In genomic region chr9:69204869-69205268, GRCh38 we compare ENCODE assay signal across 9 cellular contexts. TPM values are rescaled to one million over a fixed set of nuclear protein-coding genes. Genes with fewer than 3 reads are reported as not detected.
DNase-seq lines count a peak whose midpoint lies in the region; ATAC-seq and TF ChIP-seq lines count a peak whose summit lies in the region.
"Had no signal": no experiment of that assay in that cellular context is flagged by ENCODE, and none has a peak within 500 bp of the region (broad histone marks: within the 10 kb centered on the region; RNA-seq: fewer than 3 reads in every experiment).

No MANE protein-coding gene starts in this region.

- TF ChIP-seq CTCF in AG10803 (conservative IDR thresholded peaks at IDR 0.05; ENCODE audit: low read length) (no peak), adrenal gland (IDR thresholded peaks at IDR 0.05) (no peak), nephron progenitor cell (IDR thresholded peaks at IDR 0.05) (no peak), Caco-2 (IDR thresholded peaks at IDR 0.05; ENCODE audit: insufficient read depth in 1 of 2, low read depth in 1 of 2, low read length in 1 of 2, severe bottlenecking in 1 of 2, unreplicated experiment in 1 of 2) (no peak), GM13976 (IDR thresholded peaks at IDR 0.05; ENCODE audit: borderline replicate concordance, control extremely low read depth, extremely low read depth, insufficient read depth, missing control alignments) (no peak)

- H3K27me3 Mint-ChIP-seq in nephron progenitor cell (ENCODE audit: low read depth, poor library complexity): no peaks in the 10 kb centered on the region
- no peaks in the 10 kb centered on the region for H3K27me3 Mint-ChIP-seq in Caco-2 (ENCODE audit: insufficient read depth, unreplicated experiment)
- H3K27me3 Mint-ChIP-seq in natural killer cell treated with Interleukin-12 subunit alpha and Interleukin-12 subunit beta and Interleukin-15 and Interleukin-18, amount 100 ng/mL, for 72 hours: no peaks in the 10 kb centered on the region

- H3K36me3 ChIP-seq in adrenal gland (replicated peaks in 1 of 2) (no peaks in the 10 kb centered on the region), Caco-2 (ENCODE audit: control insufficient read depth, insufficient read depth, low read length) (no peaks in the 10 kb centered on the region)
- H3K36me3 ChIP-seq: WERI-Rb-1 had no signal

- peak overlapping the region; percentile 11 for H3K27ac Mint-ChIP-seq in nephron progenitor cell
- H3K27ac Mint-ChIP-seq in Caco-2 (ENCODE audit: unreplicated experiment): no peak overlapping the region
- no peak overlapping the region for H3K27ac Mint-ChIP-seq in natural killer cell treated with Interleukin-12 subunit alpha and Interleukin-12 subunit beta and Interleukin-15 and Interleukin-18, amount 100 ng/mL, for 72 hours

- WGBS in adrenal gland, 4 donors: 34 to 45% (median 42%) methylated on average over 4 to 7 of the region's 7 CpGs

- H3K4me3 Mint-ChIP-seq in nephron progenitor cell: no peak overlapping the region
- H3K4me3 Mint-ChIP-seq in Caco-2 (ENCODE audit: unreplicated experiment): no peak overlapping the region
- no peak overlapping the region for H3K4me3 Mint-ChIP-seq in natural killer cell treated with Interleukin-12 subunit alpha and Interleukin-12 subunit beta and Interleukin-15 and Interleukin-18, amount 100 ng/mL, for 72 hours

- H3K36me3 Mint-ChIP-seq in nephron progenitor cell (ENCODE audit: low read depth): no peaks in the 10 kb centered on the region
- peaks cover 12% of the 10 kb centered on the region for H3K36me3 Mint-ChIP-seq in Caco-2 (ENCODE audit: insufficient read depth, unreplicated experiment)
- H3K36me3 Mint-ChIP-seq in natural killer cell treated with Interleukin-12 subunit alpha and Interleukin-12 subunit beta and Interleukin-15 and Interleukin-18, amount 100 ng/mL, for 72 hours: no peaks in the 10 kb centered on the region

- H3K4me1 Mint-ChIP-seq in nephron progenitor cell (peaks cover 18% of the 10 kb centered on the region), Caco-2 (ENCODE audit: low read depth, unreplicated experiment) (peaks cover 5% of the 10 kb centered on the region)
- H3K4me1 Mint-ChIP-seq in natural killer cell treated with Interleukin-12 subunit alpha and Interleukin-12 subunit beta and Interleukin-15 and Interleukin-18, amount 100 ng/mL, for 72 hours (ENCODE audit: low read depth in 2 of 2): peaks cover 10 to 11% of the 10 kb centered on the region in 2 donors

- H3K9me3 ChIP-seq in adrenal gland (replicated peaks in 1 of 3): no peaks in the 10 kb centered on the region
- H3K9me3 ChIP-seq in Caco-2: no peaks in the 10 kb centered on the region

- peak in 1 of 2 donors; percentile 32 for TF ChIP-seq POLR2A in adrenal gland (IDR thresholded peaks at IDR 0.05)

- H3K4me1 ChIP-seq in adrenal gland (replicated peaks in 1 of 2) (peaks cover 8 to 31% of the 10 kb centered on the region in 2 donors), Caco-2 (no peaks in the 10 kb centered on the region)

- BruUV-seq in Caco-2 (replicated peaks; lab: Mats Ljungman, UMichigan): no TSS peak

- H3K4me3 ChIP-seq in AG10803 (ENCODE audit: low read length) (peak overlapping the region; percentile 4; the same call in 1 of the 2 replicates), adrenal gland (peak overlapping the region in 1 of 4 donors; percentile 33), Caco-2 (ENCODE audit: low read depth, low read length) (no peak overlapping the region)

- peak overlapping the region in 4 of 5 donors; percentile 42 to 76 (median 58) for H3K27ac ChIP-seq in adrenal gland
- H3K27ac ChIP-seq: WERI-Rb-1 had no signal

- ATAC-seq in HG03139 (IDR thresholded peaks at IDR 0.05; ENCODE audit: unreplicated experiment): no peak
- no peak for ATAC-seq in natural killer cell treated with Interleukin-12 subunit alpha and Interleukin-12 subunit beta and Interleukin-15 and Interleukin-18, amount 100 ng/mL, for 72 hours

- intact Hi-C loops in adrenal gland (cut with DNase I): no loop called here
- intact Hi-C loops in Caco-2 (cut with micrococcal nuclease; ENCODE audit: unreplicated experiment): no loop called here

- POLR2A ChIA-PET in Caco-2 (lab: Charles Lee): no interaction called here

- CTCF ChIA-PET in Caco-2 (lab: Charles Lee): no interaction called here

- no peaks in the 10 kb centered on the region for H3K27me3 ChIP-seq in adrenal gland
- no peaks in the 10 kb centered on the region for H3K27me3 ChIP-seq in Caco-2 (replicated peaks; ENCODE audit: control insufficient read depth, insufficient read depth, low read length)

- in situ Hi-C loops in GM13976 (cut with MboI; ENCODE audit: low sequenced_read_pairs, unreplicated experiment): no loop called here

- DNase-seq in AG10803 (ENCODE audit: low read depth) (peak; percentile 77), adrenal gland (peak; percentile 21 to 79 (median 67)), globus pallidus (ENCODE audit: low spot score) (peak; percentile 90), nephron progenitor cell (no peak), Caco-2 (no peak), GM13976 (ENCODE audit: low spot score) (no peak)
- no peak for DNase-seq in natural killer cell treated with Interleukin-12 subunit alpha and Interleukin-12 subunit beta and Interleukin-15 and Interleukin-18, amount 100 ng/mL, for 72 hours (ENCODE audit: low spot score)
- DNase-seq: WERI-Rb-1 had no signal

- H3K9me3 Mint-ChIP-seq in nephron progenitor cell (no peaks in the 10 kb centered on the region), Caco-2 (ENCODE audit: unreplicated experiment) (no peaks in the 10 kb centered on the region)
- no peaks in the 10 kb centered on the region for H3K9me3 Mint-ChIP-seq in natural killer cell treated with Interleukin-12 subunit alpha and Interleukin-12 subunit beta and Interleukin-15 and Interleukin-18, amount 100 ng/mL, for 72 hours

RNA-seq across cellular contexts. Expression of gene TJP2, which starts 30.8 kb away (rescaled TPM):
- total RNA-seq in adrenal gland (100 to 1,000 TPM in 1 of 8 donors, 10 to 100 TPM in 7; 16.8 to 108 (median 48.5) TPM), Caco-2 (2022) (35.8 and 36.7 TPM in 2 replicates)
- 10 to 100 TPM; 22.1 to 26.4 (median 23.2) TPM for polyA plus RNA-seq in adrenal gland
- total RNA-seq in natural killer cell treated with Interleukin-12 subunit alpha and Interleukin-12 subunit beta and Interleukin-15 and Interleukin-18, amount 100 ng/mL, for 72 hours: 10 to 100 TPM in 1 of 2 donors, 1 to 10 TPM in 1; 5.1 to 10.2 TPM

Comparison
In these comparisons a context has a peak if more than half of its experiments do, and no peak if none do; other contexts are left out.
1. DNase-seq: peak in AG10803 (single experiment), adrenal gland (7 of 7) and globus pallidus (single experiment); none in nephron progenitor cell (single experiment), Caco-2 (0 of 2), GM13976 (single experiment) and natural killer cell treated with Interleukin-12 subunit alpha and Interleukin-12 subunit beta and Interleukin-15 and Interleukin-18, amount 100 ng/mL, for 72 hours (single experiment).